ENCODE assay signal across 28 cellular contexts in genomic region chr1:25532970-25533369, GRCh38. TPM values are rescaled to one million over a fixed set of nuclear protein-coding genes. Genes with fewer than 3 reads are reported as not detected.
DNase-seq lines count a peak whose midpoint lies in the region; ATAC-seq, FAIRE-seq and TF ChIP-seq lines count a peak whose summit lies in the region.
"Had no signal": no experiment of that assay in that cellular context is flagged by ENCODE, and none has a peak within 500 bp of the region (broad histone marks: within the 10 kb centered on the region; RNA-seq: fewer than 3 reads in every experiment).

No MANE protein-coding gene starts in this region.

- H3K9ac ChIP-seq in endothelial cell of umbilical vein (replicated peaks; ENCODE audit: extremely low read depth, insufficient read depth, low read length): no peak overlapping the region
- H3K9ac ChIP-seq: GM23248 had no signal

- no peak overlapping the region for H2AFZ ChIP-seq in OCI-LY7 (ENCODE audit: low read length)
- no peak overlapping the region for H2AFZ ChIP-seq in endothelial cell of umbilical vein (ENCODE audit: low read depth, low read length)
- H2AFZ ChIP-seq: GM23248 had no signal

- TF ChIP-seq POLR2A in endothelial cell of umbilical vein (IDR thresholded peaks at IDR 0.05; ENCODE audit: low read depth, low read length): no peak

- FAIRE-seq in endothelial cell of umbilical vein (lab: Jason Lieb, UNC): peak; percentile 43
- FAIRE-seq: A204.1 had no signal

- BruUV-seq in OCI-LY7 (replicated peaks; lab: Mats Ljungman, UMichigan) (no TSS peak), endothelial cell of umbilical vein (replicated peaks; lab: Mats Ljungman, UMichigan) (no TSS peak)

- DNase-seq in GM06990 (ENCODE audit: extremely low read depth, insufficient read length) (no peak), GM13977 (ENCODE audit: low spot score) (no peak), OCI-LY7 (ENCODE audit: low spot score) (no peak), endothelial cell of umbilical vein (ENCODE audit: low read depth, low spot score) (no peak)
- no peak for DNase-seq in activated CD4-positive, alpha-beta T cell treated with anti-CD3 and anti-CD28 coated beads for 4 hours
- DNase-seq: AML-193; C1 segment of cervical spinal cord; Caco-2; CD8-positive, alpha-beta T cell; DMS79; GDM1; H9; HFFc6; Karpas-422; NCI-H1105; NCI-H1436 treated with DMSO at 0.1 percent for 48 hours; NCI-H1930; NCI-H2107; NCI-H524; NCI-H748 treated with DMSO at 0.1 percent for 48 hours; Peyer's patch; SHP77 treated with DMSO at 0.1 percent for 48 hours; T-helper 1 cell had no signal

- H3K4me2 ChIP-seq in OCI-LY7 (ENCODE audit: low read length): no peak overlapping the region
- peak overlapping the region; percentile 27 for H3K4me2 ChIP-seq in endothelial cell of umbilical vein (ENCODE audit: insufficient read depth, low read length)

- in situ Hi-C loops in GM13977 (cut with MboI; ENCODE audit: low pct_unique_long_range_greater_than_20kb, low sequenced_read_pairs, unreplicated experiment): no loop called here

- H3K4me1 ChIP-seq in OCI-LY7 (ENCODE audit: insufficient read depth, low read length, poor library complexity, severe bottlenecking) (peaks cover 6% of the 10 kb centered on the region), endothelial cell of umbilical vein (ENCODE audit: control insufficient read depth, extremely low read depth, insufficient read depth, low read length) (peaks cover 11% of the 10 kb centered on the region)
- H3K4me1 ChIP-seq: Caco-2, Peyer's patch had no signal

- H4K20me1 ChIP-seq in OCI-LY7 (ENCODE audit: insufficient read depth, low read length) (no peaks in the 10 kb centered on the region), endothelial cell of umbilical vein (replicated peaks; ENCODE audit: control insufficient read depth, extremely low read depth, insufficient read depth, low read length) (no peaks in the 10 kb centered on the region)

- no peak overlapping the region for H3K27ac ChIP-seq in OCI-LY7 (ENCODE audit: low read depth, low read length, poor library complexity, severe bottlenecking)
- no peak overlapping the region for H3K27ac ChIP-seq in endothelial cell of umbilical vein (ENCODE audit: insufficient read depth, low read depth, low read length)
- H3K27ac ChIP-seq: GM23248, Peyer's patch had no signal

- intact Hi-C loops in OCI-LY7 (cut with micrococcal nuclease; ENCODE audit: unreplicated experiment) (no loop called here), endothelial cell of umbilical vein (cut with micrococcal nuclease) (no loop called here)

- CTCF ChIA-PET in OCI-LY7 (lab: Charles Lee; ENCODE audit: unreplicated experiment): no interaction called here
- CTCF ChIA-PET in endothelial cell of umbilical vein (lab: Charles Lee): interaction anchor here (0.7 to 1.0 kb wide), 2 partner anchors 12 to 14 kb away, joined by 3 to 4 read pairs; no protein-coding TSS in a partner anchor

- dilution Hi-C loops in endothelial cell of umbilical vein (cut with MboI; ENCODE audit: extremely low pct_ligation_motif_present, low sequenced_read_pairs): no loop called here

- no peaks in the 10 kb centered on the region for H3K9me2 ChIP-seq in OCI-LY7 (ENCODE audit: insufficient read depth, low read length)

- H3K79me2 ChIP-seq in OCI-LY7 (ENCODE audit: insufficient read depth, low read depth, low read length) (no peaks in the 10 kb centered on the region), endothelial cell of umbilical vein (ENCODE audit: control insufficient read depth, insufficient read depth, low read length) (no peaks in the 10 kb centered on the region)

- POLR2A ChIA-PET in OCI-LY7 (lab: Charles Lee): no interaction called here
- POLR2A ChIA-PET in endothelial cell of umbilical vein (lab: Charles Lee): interaction anchor here (0.6 kb wide), 1 partner anchor 819 kb away, joined by 3 read pairs; no protein-coding TSS in a partner anchor

- H3K9me1 ChIP-seq in endothelial cell of umbilical vein (replicated peaks; ENCODE audit: control insufficient read depth, extremely low read depth, insufficient read depth, low read length): no peaks in the 10 kb centered on the region

- ATAC-seq in GM21423 (IDR thresholded peaks at IDR 0.05; ENCODE audit: unreplicated experiment): no peak
- no peak for ATAC-seq in HG02840 (IDR thresholded peaks at IDR 0.05; ENCODE audit: low FRiP score, unreplicated experiment)
- ATAC-seq in HG02642 (IDR thresholded peaks at IDR 0.05; ENCODE audit: poor library complexity, unreplicated experiment): no peak
- ATAC-seq: CD8-positive, alpha-beta T cell had no signal

- H3K36me3 ChIP-seq in GM06990 (ENCODE audit: control insufficient read depth, insufficient read depth, low read length): no peaks in the 10 kb centered on the region
- no peaks in the 10 kb centered on the region for H3K36me3 ChIP-seq in OCI-LY7 (ENCODE audit: insufficient read depth, low read length)
- H3K36me3 ChIP-seq in endothelial cell of umbilical vein (ENCODE audit: control insufficient read depth in 2 of 2, extremely low read depth in 1 of 2, insufficient read depth in 2 of 2, low read length in 2 of 2): no peaks in the 10 kb centered on the region
- H3K36me3 ChIP-seq: Peyer's patch had no signal

- H3K9me3 ChIP-seq in OCI-LY7 (ENCODE audit: low read length) (no peaks in the 10 kb centered on the region), endothelial cell of umbilical vein (replicated peaks; ENCODE audit: control insufficient read depth, insufficient read depth, low read length) (no peaks in the 10 kb centered on the region)
- H3K9me3 ChIP-seq: Caco-2, Peyer's patch had no signal

- H3K4me3 ChIP-seq in GM06990 (replicated peaks; ENCODE audit: low read depth, low read length) (no peak overlapping the region), OCI-LY7 (ENCODE audit: low read depth, low read length, poor library complexity, severe bottlenecking) (no peak overlapping the region), endothelial cell of umbilical vein (replicated peaks in 1 of 3; ENCODE audit: insufficient read depth in 1 of 3, low read depth in 1 of 3, low read length in 3 of 3) (no peak overlapping the region)
- H3K4me3 ChIP-seq: GM23248, Peyer's patch had no signal

- peaks cover 1% of the 10 kb centered on the region for H3K27me3 ChIP-seq in GM06990 (replicated peaks; ENCODE audit: control insufficient read depth, insufficient read depth, low read length)
- H3K27me3 ChIP-seq in endothelial cell of umbilical vein (ENCODE audit: control insufficient read depth in 2 of 2, insufficient read depth in 2 of 2, low read length in 2 of 2): no peaks in the 10 kb centered on the region
- H3K27me3 ChIP-seq: Peyer's patch had no signal

- peak; percentile 14 for TF ChIP-seq CTCF in GM06990 (IDR thresholded peaks at IDR 0.05; ENCODE audit: insufficient read depth, low read length, poor library complexity, severe bottlenecking)
- peak; percentile 20 for TF ChIP-seq CTCF in GM13977 (IDR thresholded peaks at IDR 0.05; ENCODE audit: extremely low read depth, insufficient read depth, missing control alignments)
- TF ChIP-seq CTCF in OCI-LY7 (conservative IDR thresholded peaks at IDR 0.05; ENCODE audit: low read length): peak; percentile 52
- TF ChIP-seq CTCF in endothelial cell of umbilical vein (IDR thresholded peaks at IDR 0.05; ENCODE audit: extremely low read depth in 1 of 2, insufficient read depth in 1 of 2, low read depth in 1 of 2, low read length in 2 of 2): no peak

TF ChIP-seq in endothelial cell of umbilical vein, 7 proteins besides CTCF, POLR2A, EP300 and RAD21:
- TF ChIP-seq EZH2 (IDR thresholded peaks at IDR 0.05; ENCODE audit: borderline replicate concordance, low read depth, low read length, severe bottlenecking) (no peak), MYC (IDR thresholded peaks at IDR 0.05; ENCODE audit: low read depth, low read length) (no peak), FOS (IDR thresholded peaks at IDR 0.05; ENCODE audit: borderline replicate concordance, insufficient read depth, low read length) (no peak), JUN (IDR thresholded peaks at IDR 0.05; ENCODE audit: borderline replicate concordance, insufficient read depth, insufficient read length, low read depth) (no peak), GATA2 (IDR thresholded peaks at IDR 0.05; ENCODE audit: insufficient read depth, insufficient read length, low read depth, low read length) (no peak), MAX (IDR thresholded peaks at IDR 0.05; ENCODE audit: insufficient read depth, insufficient read length) (no peak), POLR2AphosphoS5 (IDR thresholded peaks at IDR 0.05; ENCODE audit: insufficient read depth, low read depth, low read length) (no peak)
TF ChIP-seq in endothelial cell of umbilical vein: peak in this region for 0.

RNA-seq across cellular contexts. Expression of gene LDLRAP1, which starts 10.4 kb away (rescaled TPM):
- total RNA-seq in OCI-LY7 (2014; rRNA removed; shearing (Covaris generic)): 12.6 and 14.9 TPM in 2 replicates
- 30.3 and 36.2 TPM in 2 replicates for total RNA-seq in OCI-LY7 (2022)
- total RNA-seq in endothelial cell of umbilical vein: 20.8 and 24.7 TPM in 2 replicates
- polyA plus RNA-seq in endothelial cell of umbilical vein: 23.1 and 23.6 TPM in 2 replicates
- polyA plus RNA-seq in endothelial cell of umbilical vein (2011; cell fraction: cytosol; rRNA removed): 22.0 and 22.9 TPM in 2 replicates
- 27.0 and 29.1 TPM in 2 replicates for polyA plus RNA-seq in endothelial cell of umbilical vein (2011; cell fraction: nucleus; rRNA removed)
- 13.5 and 14.5 TPM in 2 replicates for polyA plus RNA-seq in endothelial cell of umbilical vein (2012)
- polyA minus RNA-seq in endothelial cell of umbilical vein: 19.0 and 19.5 TPM in 2 replicates
- polyA minus RNA-seq in endothelial cell of umbilical vein (2011; cell fraction: cytosol; rRNA and poly(A)+ RNA removed): 12.2 TPM
- polyA minus RNA-seq in endothelial cell of umbilical vein (2011; cell fraction: nucleus; rRNA and poly(A)+ RNA removed): 8.3 and 8.6 TPM in 2 replicates

Comparison
In these comparisons a context has a peak if more than half of its experiments do, and no peak if none do; other contexts are left out.
1. CTCF ChIP-seq: peak in GM06990 (single experiment), GM13977 (single experiment) and OCI-LY7 (single experiment); none in endothelial cell of umbilical vein (0 of 2).